In genomic region chr10:96357038-96357620, GRCh38 we compare ENCODE assay signal across 24 cellular contexts. TPM values are rescaled to one million over a fixed set of nuclear protein-coding genes. Genes with fewer than 3 reads are reported as not detected.
DNase-seq lines count a peak whose midpoint lies in the region; ATAC-seq lines count a peak whose summit lies in the region.
"Had no signal": no experiment of that assay in that cellular context is flagged by ENCODE, and none has a peak within 500 bp of the region (broad histone marks: within the 10 kb centered on the region; RNA-seq: fewer than 3 reads in every experiment).

No MANE protein-coding gene starts in this region.

- intact Hi-C loops in activated naive CD4-positive, alpha-beta T cell treated with anti-CD3 and anti-CD28 coated beads for 36 hours (cut with micrococcal nuclease): no loop called here

- H3K27ac Mint-ChIP-seq in activated naive CD4-positive, alpha-beta T cell treated with anti-CD3 and anti-CD28 coated beads for 36 hours: no peak overlapping the region
- H3K27ac Mint-ChIP-seq: HFFc6 had no signal

- CTCF ChIA-PET in activated naive CD4-positive, alpha-beta T cell treated with anti-CD3 and anti-CD28 coated beads for 36 hours (lab: Charles Lee): interaction anchor here (2.7 kb wide), 1 partner anchor 17 kb away, joined by 9 read pairs; no protein-coding TSS in a partner anchor

- no peak overlapping the region for H3K4me3 ChIP-seq in effector memory CD4-positive, alpha-beta T cell (ENCODE audit: insufficient read depth, low read depth, low read length, poor library complexity, severe bottlenecking)
- H3K4me3 ChIP-seq: A549; BLaER1 treated with 17β-estradiol and CSF1 and Interleukin-3, amounts not matched to agents 10 nM and 100 nM; PC-9 had no signal

- no peaks in the 10 kb centered on the region for H3K36me3 ChIP-seq in effector memory CD4-positive, alpha-beta T cell (ENCODE audit: control insufficient read depth, insufficient read depth, low read length)

- H3K36me3 Mint-ChIP-seq in activated naive CD4-positive, alpha-beta T cell treated with anti-CD3 and anti-CD28 coated beads for 36 hours (ENCODE audit: low read depth): no peaks in the 10 kb centered on the region
- H3K36me3 Mint-ChIP-seq: CD8-positive, alpha-beta memory T cell had no signal

- H3K27ac ChIP-seq in substantia nigra (ENCODE audit: low read depth, low read length, poor library complexity, severe bottlenecking): peak overlapping the region; percentile 89
- no peak overlapping the region for H3K27ac ChIP-seq in effector memory CD4-positive, alpha-beta T cell (ENCODE audit: insufficient read depth, low read length, poor library complexity, severe bottlenecking)
- H3K27ac ChIP-seq: A549; BLaER1 treated with 17β-estradiol and CSF1 and Interleukin-3, amounts not matched to agents 10 nM and 100 nM; HL-60; PC-9; RWPE1 had no signal

- ATAC-seq in GM18519 (IDR thresholded peaks at IDR 0.05; ENCODE audit: low FRiP score, unreplicated experiment): no peak
- ATAC-seq: A549 had no signal

- no peak overlapping the region for H3K4me3 Mint-ChIP-seq in activated naive CD4-positive, alpha-beta T cell treated with anti-CD3 and anti-CD28 coated beads for 36 hours
- H3K4me3 Mint-ChIP-seq: CD8-positive, alpha-beta memory T cell; HFFc6 had no signal

- peaks cover 8% of the 10 kb centered on the region for H3K27me3 Mint-ChIP-seq in activated naive CD4-positive, alpha-beta T cell treated with anti-CD3 and anti-CD28 coated beads for 36 hours (ENCODE audit: low read depth)

- H3K4me1 ChIP-seq in effector memory CD4-positive, alpha-beta T cell (ENCODE audit: control insufficient read depth, insufficient read depth, low read length, poor library complexity, severe bottlenecking): no peaks in the 10 kb centered on the region
- H3K4me1 ChIP-seq: A549 had no signal

- DNase-seq in amygdala (lab: John Stamatoyannopoulos, UW) (peak in 48 of 56 donors; percentile 21 to 91 (median 69)), globus pallidus (ENCODE audit: low spot score) (peak; percentile 97), middle frontal gyrus (ENCODE audit: extremely low spot score, low spot score) (peak; percentile 62), substantia nigra (lab: John Stamatoyannopoulos, UW) (peak in 39 of 49 donors; percentile 17 to 85 (median 59)), NAMALWA (ENCODE audit: low spot score) (no peak)
- DNase-seq in effector memory CD4-positive, alpha-beta T cell: no peak
- DNase-seq in activated naive CD4-positive, alpha-beta T cell treated with anti-CD3 and anti-CD28 coated beads for 36 hours: no peak
- DNase-seq: CD8-positive, alpha-beta memory T cell; HFFc6; NCI-H1048; NCI-H1436 treated with DMSO at 0.1 percent for 48 hours; NCI-H2029; NCI-H2171; NCI-H526; PC-9; SIG-M5 had no signal

- no peaks in the 10 kb centered on the region for H3K9me3 ChIP-seq in effector memory CD4-positive, alpha-beta T cell (ENCODE audit: control insufficient read depth, low read length)
- H3K9me3 ChIP-seq: A549; BLaER1 treated with 17β-estradiol and CSF1 and Interleukin-3, amounts not matched to agents 10 nM and 100 nM had no signal

- no peaks in the 10 kb centered on the region for H3K9me3 Mint-ChIP-seq in activated naive CD4-positive, alpha-beta T cell treated with anti-CD3 and anti-CD28 coated beads for 36 hours
- H3K9me3 Mint-ChIP-seq: HFFc6 had no signal

- peaks cover 4% of the 10 kb centered on the region for H3K27me3 ChIP-seq in effector memory CD4-positive, alpha-beta T cell (replicated peaks; ENCODE audit: control insufficient read depth, insufficient read depth, low read length, poor library complexity, severe bottlenecking)
- H3K27me3 ChIP-seq: BLaER1 treated with 17β-estradiol and CSF1 and Interleukin-3, amounts not matched to agents 10 nM and 100 nM had no signal

- no peaks in the 10 kb centered on the region for H3K4me1 Mint-ChIP-seq in activated naive CD4-positive, alpha-beta T cell treated with anti-CD3 and anti-CD28 coated beads for 36 hours (ENCODE audit: low read depth)
- H3K4me1 Mint-ChIP-seq: CD8-positive, alpha-beta memory T cell had no signal

RNA-seq across cellular contexts. Expression of gene OPALIN, which starts 1.7 kb away (rescaled TPM):
- total RNA-seq in activated naive CD4-positive, alpha-beta T cell treated with anti-CD3 and anti-CD28 coated beads for 36 hours: not detected
- total RNA-seq: CD8-positive, alpha-beta memory T cell; H4; HFFc6; HT1080; M059J; PC-9 had no signal

RNA-seq across cellular contexts. Expression of gene DNTT, which starts 52.9 kb away (rescaled TPM):
- under 1 TPM in 1 of 2 experiments, not detected in 1; 0.10 TPM for total RNA-seq in activated naive CD4-positive, alpha-beta T cell treated with anti-CD3 and anti-CD28 coated beads for 36 hours
- total RNA-seq: CD8-positive, alpha-beta memory T cell; H4; HFFc6; HT1080; M059J; PC-9 had no signal

Comparison
In these comparisons a context has a peak if more than half of its experiments do, and no peak if none do; other contexts are left out.
1. DNase-seq: peak in amygdala (48 of 56), globus pallidus (single experiment), middle frontal gyrus (single experiment) and substantia nigra (39 of 49); none in NAMALWA (single experiment), effector memory CD4-positive, alpha-beta T cell (0 of 3) and activated naive CD4-positive, alpha-beta T cell treated with anti-CD3 and anti-CD28 coated beads for 36 hours (single experiment).